Comparison of ENCODE assay signal across 27 cellular contexts in the genomic region with DNA sequence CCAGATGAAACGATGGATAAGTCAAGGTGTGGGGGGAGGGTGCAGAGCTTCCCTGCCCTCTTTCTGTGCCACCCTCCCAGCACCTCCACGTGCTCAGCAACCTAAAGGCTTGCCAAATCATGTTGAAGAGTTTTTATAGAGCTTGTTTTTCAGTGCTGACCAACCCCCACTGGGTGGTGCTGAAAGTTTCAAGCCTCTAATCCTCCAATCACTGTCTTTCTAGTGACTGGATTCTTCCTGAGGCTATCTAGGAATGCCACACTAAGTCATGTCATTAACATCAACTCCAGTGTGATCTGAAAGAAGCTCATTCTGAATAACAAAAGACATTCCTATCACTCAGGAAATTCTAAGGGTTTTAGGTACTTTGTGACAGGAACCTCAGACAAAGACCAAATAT.
DNase-seq lines count a peak whose midpoint lies in the region; ATAC-seq and TF ChIP-seq lines count a peak whose summit lies in the region.
"Had no signal": no experiment of that assay in that cellular context is flagged by ENCODE, and none has a peak within 500 bp of the region (broad histone marks: within the 10 kb centered on the region; RNA-seq: fewer than 3 reads in every experiment).

No MANE protein-coding gene starts in this region.

- peaks cover 11 to 33% (median 11%) of the 10 kb centered on the region in 3 experiments for H3K36me3 Mint-ChIP-seq in H9 (ENCODE audit: insufficient read depth in 1 of 3, low read depth in 3 of 3)
- H3K36me3 Mint-ChIP-seq: CD8-positive, alpha-beta memory T cell; stimulated activated memory B cell treated with anti-CD40 and anti-IgM and Interleukin-4, amounts not matched to agents 10 μg/mL and 1 μg/mL and 100 μg/mL, for 72 hours had no signal

- intact Hi-C loops in left lung (cut with DNase I) = no loop called here

- no peaks in the 10 kb centered on the region for H3K27me3 Mint-ChIP-seq in H9 (ENCODE audit: low read depth)
- H3K27me3 Mint-ChIP-seq: activated CD8-positive, alpha-beta T cell treated with anti-CD3 and anti-CD28 coated beads for 36 hours; IgD-negative memory B cell had no signal

- H2BK120ac ChIP-seq in H9 (ENCODE audit: low read depth, low read length, poor library complexity, severe bottlenecking) = no peak overlapping the region

- no peak overlapping the region for H3K4me2 ChIP-seq in H9 (ENCODE audit: insufficient read depth, insufficient read length, low read length)

- WGBS in H9 (ENCODE audit: extremely low coverage, insufficient read length, low lambda C conversion rate) = no CpG with 5 or more reads among the region's 2 CpGs

- H3K4ac ChIP-seq in H9 (ENCODE audit: low read depth, low read length) = no peak overlapping the region

- no peaks in the 10 kb centered on the region for H3K23me2 ChIP-seq in H9 (ENCODE audit: insufficient read length, low read depth, low read length, poor library complexity, severe bottlenecking)

- H3K9me3 Mint-ChIP-seq in H9 = peaks cover 22 to 29% of the 10 kb centered on the region in 2 experiments
- H3K9me3 Mint-ChIP-seq: activated CD8-positive, alpha-beta T cell treated with anti-CD3 and anti-CD28 coated beads for 36 hours; nephron progenitor cell had no signal

- no peaks in the 10 kb centered on the region for H3K79me2 ChIP-seq in H9 (ENCODE audit: insufficient read depth, low read length)

- DNase-seq in H9 = peak; percentile 68
- peak; percentile 28 for DNase-seq in RPMI7951 (ENCODE audit: low read depth)
- DNase-seq in epithelial cell of esophagus (ENCODE audit: low read depth) = peak; percentile 59
- DNase-seq in islet precursor cell = peak; percentile 64
- DNase-seq in NCI-H82 (lab: John Stamatoyannopoulos, UW) = no peak
- DNase-seq in left lung = no peak
- DNase-seq in activated effector memory CD4-positive, alpha-beta T cell treated with Interleukin-2 at 50 U/mL for 16 hours = no peak
- DNase-seq: activated CD4-positive, alpha-beta T cell treated with anti-CD3 and anti-CD28 coated beads for 1 hour; activated CD8-positive, alpha-beta T cell treated with anti-CD3 and anti-CD28 coated beads for 36 hours; activated naive CD4-positive, alpha-beta T cell treated with anti-CD3 and anti-CD28 coated beads, Interleukin-2, amount 50 U/mL, for 16 hours; amygdala; brain microvascular endothelial cell; CD8-positive, alpha-beta memory T cell; DMS 273 treated with DMSO at 0.1 percent for 48 hours; glutamatergic neuron; HFFc6; left cardiac atrium; NCI-H146; NCI-H446; NCI-H748 treated with DMSO at 0.1 percent for 48 hours; nephron progenitor cell; T-helper 17 cell; upper lobe of right lung had no signal

- no peak overlapping the region for H4K91ac ChIP-seq in H9 (ENCODE audit: insufficient read length, low read depth, low read length)

- no peaks in the 10 kb centered on the region for H3K27me3 ChIP-seq in H9 (ENCODE audit: insufficient read depth, low read length)
- no peaks in the 10 kb centered on the region for H3K27me3 ChIP-seq in left lung
- H3K27me3 ChIP-seq: brain microvascular endothelial cell, upper lobe of right lung had no signal

- H3K36me3 ChIP-seq in left lung = no peaks in the 10 kb centered on the region
- H3K36me3 ChIP-seq: brain microvascular endothelial cell, upper lobe of right lung had no signal

- H3K56ac ChIP-seq in H9 (ENCODE audit: insufficient read length, low read depth, low read length) = no peak overlapping the region

- no peak overlapping the region for H4K8ac ChIP-seq in H9 (replicated peaks; ENCODE audit: insufficient read length, low read depth, low read length)

- H3K4me1 Mint-ChIP-seq in H9 = peaks cover 28 to 32% of the 10 kb centered on the region in 2 experiments
- H3K4me1 Mint-ChIP-seq: CD8-positive, alpha-beta memory T cell; stimulated activated memory B cell treated with anti-CD40 and anti-IgM and Interleukin-4, amounts not matched to agents 10 μg/mL and 1 μg/mL and 100 μg/mL, for 72 hours; T-helper 17 cell had no signal

- H2BK5ac ChIP-seq in H9 (ENCODE audit: insufficient read length, low read length) = no peak overlapping the region

- no peak overlapping the region for H3K18ac ChIP-seq in H9 (ENCODE audit: insufficient read length, low read depth, low read length)

- H3K27ac Mint-ChIP-seq in H9 = peak overlapping the region in 2 of 3 experiments; percentile 22 to 96; a peak in 3 of 7 replicates
- H3K27ac Mint-ChIP-seq: activated CD8-positive, alpha-beta T cell treated with anti-CD3 and anti-CD28 coated beads for 36 hours; CD8-positive, alpha-beta memory T cell; HFFc6; nephron progenitor cell; stimulated activated memory B cell treated with anti-CD40 and anti-IgM and Interleukin-4, amounts not matched to agents 10 μg/mL and 1 μg/mL and 100 μg/mL, for 72 hours; T-helper 17 cell had no signal

- no peak overlapping the region for H3K14ac ChIP-seq in H9 (ENCODE audit: insufficient read depth, low read length)

- TF ChIP-seq CTCF in H9 (conservative IDR thresholded peaks at IDR 0.05) = no peak
- no peak for TF ChIP-seq CTCF in epithelial cell of esophagus (IDR thresholded peaks at IDR 0.05; ENCODE audit: insufficient read depth, low read depth, low read length, missing control alignments)
- no peak for TF ChIP-seq CTCF in left lung (IDR thresholded peaks at IDR 0.05)

- no peak overlapping the region for H3T11ph ChIP-seq in H9 (ENCODE audit: low read length)

- H3K4me3 Mint-ChIP-seq in H9 = no peak overlapping the region
- H3K4me3 Mint-ChIP-seq: activated CD8-positive, alpha-beta T cell treated with anti-CD3 and anti-CD28 coated beads for 36 hours; CD8-positive, alpha-beta memory T cell; HFFc6; IgD-negative memory B cell; nephron progenitor cell; stimulated activated memory B cell treated with anti-CD40 and anti-IgM and Interleukin-4, amounts not matched to agents 10 μg/mL and 1 μg/mL and 100 μg/mL, for 72 hours; T-helper 17 cell had no signal

- H3K9me3 ChIP-seq in H9 (ENCODE audit: control insufficient read depth, low read depth, low read length) = peaks cover 5% of the 10 kb centered on the region
- H3K9me3 ChIP-seq in left lung = peaks cover 0 to 9% of the 10 kb centered on the region in 2 donors
- H3K9me3 ChIP-seq: upper lobe of right lung had no signal

- no peak overlapping the region for H3K4me3 ChIP-seq in epithelial cell of esophagus (ENCODE audit: low read length)
- H3K4me3 ChIP-seq in left lung = no peak overlapping the region
- H3K4me3 ChIP-seq: upper lobe of right lung had no signal

- H2AFZ ChIP-seq in H9 (ENCODE audit: low read length) = no peak overlapping the region

- H4K5ac ChIP-seq in H9 (ENCODE audit: insufficient read length, low read depth, low read length) = no peak overlapping the region

- H3K79me1 ChIP-seq in H9 (ENCODE audit: insufficient read depth, low read depth, low read length, poor library complexity, severe bottlenecking) = no peaks in the 10 kb centered on the region

- no peak overlapping the region for H2BK12ac ChIP-seq in H9 (ENCODE audit: insufficient read length, low read depth, low read length)

- no peak overlapping the region for H3K23ac ChIP-seq in H9 (ENCODE audit: insufficient read length, low read depth, low read length)

- H2AK5ac ChIP-seq in H9 (ENCODE audit: insufficient read length, low read length) = peak overlapping the region; percentile 30

- H3K27ac ChIP-seq in H9 (ENCODE audit: insufficient read length, low read depth, low read length) = no peak overlapping the region
- no peak overlapping the region for H3K27ac ChIP-seq in left lung
- H3K27ac ChIP-seq: brain microvascular endothelial cell, upper lobe of right lung had no signal

- H3K9ac ChIP-seq in H9 (ENCODE audit: extremely low read depth, insufficient read length, low read length) = no peak overlapping the region

- peaks cover 7% of the 10 kb centered on the region; the same call in 1 of the 2 replicates for H3K4me1 ChIP-seq in H9 (ENCODE audit: insufficient read depth, low read length)
- H3K4me1 ChIP-seq in left lung = no peaks in the 10 kb centered on the region
- H3K4me1 ChIP-seq: upper lobe of right lung had no signal

- H4K20me1 ChIP-seq in H9 (ENCODE audit: control insufficient read depth, insufficient read depth, insufficient read length) = no peaks in the 10 kb centered on the region

- no peak for ATAC-seq in left lung
- no peak for ATAC-seq in GM21717 (IDR thresholded peaks at IDR 0.05; ENCODE audit: unreplicated experiment)
- ATAC-seq: activated CD8-positive, alpha-beta T cell treated with anti-CD3 and anti-CD28 coated beads for 36 hours; left cardiac atrium; SK-N-SH treated with all-trans-retinoic acid at 6 μM for 48 hours; stimulated activated memory B cell treated with anti-CD40 and anti-IgM and Interleukin-4, amounts not matched to agents 10 μg/mL and 1 μg/mL and 100 μg/mL, for 72 hours; T-helper 17 cell; upper lobe of right lung had no signal

- no peak overlapping the region for H2BK15ac ChIP-seq in H9 (ENCODE audit: low read depth, low read length)

- H2BK20ac ChIP-seq in H9 (ENCODE audit: low read depth, low read length, poor library complexity, severe bottlenecking) = no peak overlapping the region

Comparison
In these comparisons a context has a peak if more than half of its experiments do, and no peak if none do; other contexts are left out.
1. DNase-seq: peak in H9 (single experiment), RPMI7951 (single experiment), epithelial cell of esophagus (single experiment) and islet precursor cell (single experiment); none in NCI-H82 (single experiment), left lung (0 of 2) and activated effector memory CD4-positive, alpha-beta T cell treated with Interleukin-2 at 50 U/mL for 16 hours (single experiment).